8 cellular contexts compared by ENCODE assay signal in the genomic region with DNA sequence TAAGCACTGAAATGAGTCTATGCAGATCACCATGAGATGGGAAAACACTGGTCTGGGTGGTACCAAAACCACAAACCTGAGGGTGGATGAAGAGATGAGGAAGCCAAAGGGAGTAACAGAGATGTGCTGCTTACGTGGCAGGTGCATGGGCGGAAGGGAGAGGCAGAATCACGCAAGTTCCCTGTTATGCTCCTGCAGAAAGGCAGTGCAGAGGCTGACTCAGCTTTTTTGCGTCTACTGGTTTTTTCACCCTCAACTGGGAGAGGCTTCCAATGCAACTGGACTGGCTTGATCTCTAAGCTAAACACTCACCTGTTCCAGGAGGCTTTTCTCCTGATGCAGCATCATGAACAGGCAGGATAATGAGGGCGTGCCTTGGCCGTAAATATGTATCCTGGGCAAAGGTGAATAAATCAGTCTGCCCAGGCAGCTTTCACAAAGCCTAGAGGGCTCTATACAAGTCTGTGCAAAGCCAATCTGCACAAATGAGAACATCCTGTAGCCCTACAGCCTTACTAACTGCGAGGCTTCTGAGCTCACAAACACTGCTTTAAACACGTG.
DNase-seq lines count a peak whose midpoint lies in the region; ATAC-seq, FAIRE-seq and TF ChIP-seq lines count a peak whose summit lies in the region.

No MANE protein-coding gene starts in this region.

- no peaks in the 10 kb centered on the region for H3K79me1 ChIP-seq in trophoblast cell (ENCODE audit: low read length)

- H3K4me2 ChIP-seq in Loucy (ENCODE audit: low read depth, low read length, poor library complexity, severe bottlenecking) = peak overlapping the region; percentile 30
- H3K4me2 ChIP-seq in trophoblast cell (ENCODE audit: low read length) = no peak overlapping the region

- H4K12ac ChIP-seq in trophoblast cell (ENCODE audit: low read depth, low read length) = no peak overlapping the region

- H2BK12ac ChIP-seq in trophoblast cell (ENCODE audit: low read length) = no peak overlapping the region

- no peak overlapping the region for H3K4ac ChIP-seq in trophoblast cell (ENCODE audit: low read depth, low read length)

- H2AFZ ChIP-seq in Loucy (ENCODE audit: low read length) = no peak overlapping the region
- H2AFZ ChIP-seq in trophoblast cell (ENCODE audit: insufficient read depth, low read length, poor library complexity) = no peak overlapping the region

- H3K36me3 ChIP-seq in Loucy (ENCODE audit: insufficient read depth, low read length) (peaks cover 28% of the 10 kb centered on the region), trophoblast cell (ENCODE audit: control insufficient read depth in 1 of 2, insufficient read depth in 2 of 2, low read length in 2 of 2) (no peaks in the 10 kb centered on the region)

- no peaks in the 10 kb centered on the region for H3F3A ChIP-seq in Loucy (ENCODE audit: low read depth)

- TF ChIP-seq CTCF in Loucy (conservative IDR thresholded peaks at IDR 0.05; ENCODE audit: low read length) = no peak

- H4K20me1 ChIP-seq in Loucy (ENCODE audit: insufficient read depth, low read length, poor library complexity, severe bottlenecking) = peaks cover 3% of the 10 kb centered on the region

- ATAC-seq in GM21360 (IDR thresholded peaks at IDR 0.05; ENCODE audit: unreplicated experiment) = peak; percentile 28

- H3K23ac ChIP-seq in trophoblast cell (ENCODE audit: low read length) = no peak overlapping the region

- WGBS in trophoblast cell (ENCODE audit: extremely low coverage, insufficient coverage, insufficient read length) = no CpG with 5 or more reads among the region's 8 CpGs

- H3K14ac ChIP-seq in trophoblast cell (ENCODE audit: low read length) = no peak overlapping the region

- no peak overlapping the region for H2BK5ac ChIP-seq in trophoblast cell (ENCODE audit: low read depth, low read length, poor library complexity)

- no peaks in the 10 kb centered on the region for H3K27me3 ChIP-seq in Loucy (ENCODE audit: insufficient read depth, low read length, poor library complexity, severe bottlenecking)
- no peaks in the 10 kb centered on the region for H3K27me3 ChIP-seq in trophoblast cell (ENCODE audit: insufficient read depth, low read length)

- H3K4me1 ChIP-seq in Loucy (ENCODE audit: insufficient read depth, low read length, poor library complexity, severe bottlenecking) (peaks cover 66% of the 10 kb centered on the region), trophoblast cell (ENCODE audit: control insufficient read depth in 1 of 2, insufficient read depth in 2 of 2, low read length in 2 of 2) (peaks cover 0 to 2% of the 10 kb centered on the region in 2 experiments)

- H3K27ac ChIP-seq in trophoblast cell (ENCODE audit: low read depth, low read length) = no peak overlapping the region

- no peak overlapping the region for H4K8ac ChIP-seq in trophoblast cell (ENCODE audit: low read depth, low read length)

- H3K9ac ChIP-seq in Loucy (ENCODE audit: low read depth, low read length, poor library complexity, severe bottlenecking) = peak overlapping the region; percentile 6
- no peak overlapping the region for H3K9ac ChIP-seq in trophoblast cell (ENCODE audit: low read length)

- no peaks in the 10 kb centered on the region for H3K9me2 ChIP-seq in Loucy (replicated peaks; ENCODE audit: low read depth, low read length)

- H3K79me2 ChIP-seq in Loucy (ENCODE audit: insufficient read depth, low read length) (peaks cover 79% of the 10 kb centered on the region), trophoblast cell (ENCODE audit: control insufficient read depth, insufficient read depth, low read length, poor library complexity) (no peaks in the 10 kb centered on the region)

- H4K91ac ChIP-seq in trophoblast cell (ENCODE audit: low read depth, low read length) = no peak overlapping the region

- no peak overlapping the region for H2BK120ac ChIP-seq in trophoblast cell (ENCODE audit: insufficient read depth, low read length, poor library complexity)

- H2AK5ac ChIP-seq in trophoblast cell (ENCODE audit: low read length) = no peak overlapping the region

- H3K4me3 ChIP-seq in Loucy (ENCODE audit: low read length, poor library complexity, severe bottlenecking) (no peak overlapping the region), trophoblast cell (ENCODE audit: low read depth, low read length) (no peak overlapping the region)

- no peak for FAIRE-seq in HTR-8/SVneo (lab: Jason Lieb, UNC)

- no peak overlapping the region for H3K18ac ChIP-seq in trophoblast cell (ENCODE audit: low read length)

- DNase-seq in activated T-cell treated with anti-CD3 and anti-CD28 coated beads, Interleukin-2, amount 50 U/mL, for 48 hours = peak; percentile 82 to 86
- DNase-seq in putamen (ENCODE audit: low spot score) (peak; percentile 37), HTR-8/SVneo (ENCODE audit: insufficient read length, low spot score) (no peak), trophoblast cell (no peak), 8988T (no peak), NCI-H1105 (lab: John Stamatoyannopoulos, UW) (no peak)

- no peaks in the 10 kb centered on the region for H3K9me3 ChIP-seq in Loucy (ENCODE audit: insufficient read depth, low read depth, low read length)
- no peaks in the 10 kb centered on the region for H3K9me3 ChIP-seq in trophoblast cell (ENCODE audit: insufficient read depth, low read depth, low read length)

Comparison
In these comparisons a context has a peak if more than half of its experiments do, and no peak if none do; other contexts are left out.
1. DNase-seq: peak in activated T-cell treated with anti-CD3 and anti-CD28 coated beads, Interleukin-2, amount 50 U/mL, for 48 hours (2 of 2) and putamen (single experiment); none in HTR-8/SVneo (single experiment), trophoblast cell (0 of 2), 8988T (single experiment) and NCI-H1105 (single experiment).